Comparison of ENCODE assay signal across 8 cellular contexts in the genomic region with DNA sequence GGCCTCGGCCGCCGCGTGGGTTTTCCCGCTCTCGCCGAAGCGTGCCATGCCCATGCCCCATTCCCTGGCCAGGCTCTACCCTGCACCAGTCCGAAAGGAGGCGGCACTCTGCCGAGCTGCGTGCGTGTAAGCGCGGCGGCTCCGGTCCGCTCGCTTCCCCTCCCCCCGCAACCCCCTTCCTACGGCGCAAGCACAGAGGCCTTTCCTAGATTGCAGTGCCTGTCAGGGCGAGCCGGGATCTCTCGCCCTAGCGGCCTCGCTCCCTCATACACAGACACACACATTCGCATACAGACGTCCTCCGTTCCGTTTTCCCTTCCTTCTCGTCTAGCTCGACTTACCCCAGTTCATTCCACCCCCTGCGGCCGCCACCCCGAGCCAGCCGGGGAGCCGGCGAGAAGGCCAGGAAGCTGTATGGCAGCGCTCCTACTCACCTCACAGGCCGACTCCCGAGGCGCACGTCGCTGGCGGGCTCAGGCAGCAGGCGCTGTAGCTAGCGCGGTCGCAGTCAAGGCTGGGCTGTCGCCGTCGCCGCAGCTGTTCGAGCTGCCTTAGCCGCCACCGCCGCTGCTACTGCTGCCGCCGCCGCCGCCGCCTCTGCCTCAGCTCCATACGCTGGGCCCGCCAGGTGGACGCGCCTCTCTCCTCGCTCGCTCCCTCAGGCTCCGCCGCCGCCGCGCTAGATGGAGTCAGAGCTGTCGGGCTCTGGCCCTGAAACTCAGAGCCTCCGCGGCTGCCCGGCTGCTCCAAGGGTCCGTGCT. TPM values are rescaled to one million over a fixed set of nuclear protein-coding genes. Genes with fewer than 3 reads are reported as not detected.
DNase-seq lines count a peak whose midpoint lies in the region; ATAC-seq and TF ChIP-seq lines count a peak whose summit lies in the region.

No MANE protein-coding gene starts in this region.

- ATAC-seq in GM21825 (IDR thresholded peaks at IDR 0.05; ENCODE audit: unreplicated experiment) = peak; percentile 44

- no peak for TF ChIP-seq CTCF in GM06990 (IDR thresholded peaks at IDR 0.05; ENCODE audit: insufficient read depth, low read length, poor library complexity, severe bottlenecking)
- no peak for TF ChIP-seq CTCF in epithelial cell of proximal tubule (conservative IDR thresholded peaks at IDR 0.05; ENCODE audit: low read depth, low read length)
- TF ChIP-seq CTCF in testis (IDR thresholded peaks at IDR 0.05) = no peak

- no peaks in the 10 kb centered on the region for H3K9me3 ChIP-seq in testis

- TF ChIP-seq POLR2A in testis (IDR thresholded peaks at IDR 0.05) = no peak

- no peaks in the 10 kb centered on the region for H3K4me1 ChIP-seq in testis

- H3K27me3 ChIP-seq in GM06990 (replicated peaks; ENCODE audit: control insufficient read depth, insufficient read depth, low read length) (no peaks in the 10 kb centered on the region), testis (no peaks in the 10 kb centered on the region)

- 0% methylated on average over 4 of the region's 79 CpGs; no CpG with 5 or more reads in 1 of the 2 donors for WGBS in testis, 2 donors

- DNase-seq in GM06990 (ENCODE audit: extremely low read depth, insufficient read length) = peak; percentile 87
- peak; percentile 58 for DNase-seq in NCI-H1092 (lab: John Stamatoyannopoulos, UW)
- DNase-seq in activated CD4-positive, alpha-beta T cell treated with anti-CD3 and anti-CD28 coated beads, Interleukin-2, amount 50 U/mL, for 48 hours = peak; percentile 29 to 39
- DNase-seq in epithelial cell of proximal tubule (ENCODE audit: low read depth) = no peak
- peak; percentile 4 for DNase-seq in myocyte (ENCODE audit: low read depth)
- DNase-seq in testis = peak; percentile 36
- DNase-seq in UCSD-AML1 (lab: John Stamatoyannopoulos, UW; ENCODE audit: unreplicated experiment) = no peak

- peak overlapping the region; percentile 63 for H3K4me3 ChIP-seq in GM06990 (replicated peaks; ENCODE audit: low read depth, low read length)
- peak overlapping the region; percentile 48 for H3K4me3 ChIP-seq in epithelial cell of proximal tubule (ENCODE audit: low read depth, low read length)
- H3K4me3 ChIP-seq in testis = peak overlapping the region; percentile 40 to 62

- H3K36me3 ChIP-seq in GM06990 (ENCODE audit: control insufficient read depth, insufficient read depth, low read length) = no peaks in the 10 kb centered on the region
- H3K36me3 ChIP-seq in testis (ENCODE audit: low read depth, missing control alignments) = no peaks in the 10 kb centered on the region

- intact Hi-C loops in testis (cut with DNase I; ENCODE audit: low total_unique reads) = no loop called here

- peak overlapping the region in 1 of 2 donors; percentile 14 for H3K27ac ChIP-seq in testis

RNA-seq across cellular contexts. Expression of a gene that starts 0.6 kb away (rescaled TPM):
- under 0.01 and 0.07 TPM in 2 replicates for total RNA-seq in epithelial cell of proximal tubule
- under 0.01 TPM in 1 of 2 replicates, not detected in the other for total RNA-seq in myocyte
- polyA plus RNA-seq in myocyte (2012) = not detected
- total RNA-seq in testis = 1 to 10 TPM in 1 of 2 donors, under 1 TPM in 1; 0.71 to 1.3 TPM
- 0.47 TPM for polyA plus RNA-seq in testis (ENCODE audit: insufficient read depth, low read depth, low replicate concordance)

Comparison
In these comparisons a context has a peak if more than half of its experiments do, and no peak if none do; other contexts are left out.
1. DNase-seq: peak in GM06990 (single experiment), NCI-H1092 (single experiment), activated CD4-positive, alpha-beta T cell treated with anti-CD3 and anti-CD28 coated beads, Interleukin-2, amount 50 U/mL, for 48 hours (2 of 2), myocyte (single experiment) and testis (single experiment); none in epithelial cell of proximal tubule (single experiment) and UCSD-AML1 (single experiment).
2. Peak in every context shown above with its lines, with median percentiles within 50 percentile points of each other: H3K4me3 ChIP-seq.